In the genomic region with DNA sequence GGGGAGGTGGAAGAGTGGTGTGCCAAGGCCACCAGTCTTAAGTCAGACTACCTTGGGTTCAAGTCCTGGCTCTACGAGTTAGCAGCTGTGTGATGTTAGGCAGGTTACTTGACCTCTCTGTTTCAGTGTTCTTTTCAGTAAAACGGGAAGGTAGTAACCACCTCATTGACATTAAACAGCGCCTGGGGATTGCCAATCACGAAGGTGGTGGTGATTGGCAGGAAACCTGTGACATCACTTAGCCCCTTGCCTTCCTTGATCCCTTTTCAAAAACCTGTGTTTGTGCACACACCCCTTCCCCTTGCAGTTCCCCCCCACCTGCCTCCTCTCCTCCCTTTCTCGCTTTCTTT, we compare ENCODE assay signal across 1 cellular context.
TF ChIP-seq lines count a peak whose summit lies in the region.

No MANE protein-coding gene starts in this region.

TF ChIP-seq in liver, 16 proteins besides CTCF, POLR2A, EP300 and RAD21 (continued from another document):
- TF ChIP-seq, protein P1, sequence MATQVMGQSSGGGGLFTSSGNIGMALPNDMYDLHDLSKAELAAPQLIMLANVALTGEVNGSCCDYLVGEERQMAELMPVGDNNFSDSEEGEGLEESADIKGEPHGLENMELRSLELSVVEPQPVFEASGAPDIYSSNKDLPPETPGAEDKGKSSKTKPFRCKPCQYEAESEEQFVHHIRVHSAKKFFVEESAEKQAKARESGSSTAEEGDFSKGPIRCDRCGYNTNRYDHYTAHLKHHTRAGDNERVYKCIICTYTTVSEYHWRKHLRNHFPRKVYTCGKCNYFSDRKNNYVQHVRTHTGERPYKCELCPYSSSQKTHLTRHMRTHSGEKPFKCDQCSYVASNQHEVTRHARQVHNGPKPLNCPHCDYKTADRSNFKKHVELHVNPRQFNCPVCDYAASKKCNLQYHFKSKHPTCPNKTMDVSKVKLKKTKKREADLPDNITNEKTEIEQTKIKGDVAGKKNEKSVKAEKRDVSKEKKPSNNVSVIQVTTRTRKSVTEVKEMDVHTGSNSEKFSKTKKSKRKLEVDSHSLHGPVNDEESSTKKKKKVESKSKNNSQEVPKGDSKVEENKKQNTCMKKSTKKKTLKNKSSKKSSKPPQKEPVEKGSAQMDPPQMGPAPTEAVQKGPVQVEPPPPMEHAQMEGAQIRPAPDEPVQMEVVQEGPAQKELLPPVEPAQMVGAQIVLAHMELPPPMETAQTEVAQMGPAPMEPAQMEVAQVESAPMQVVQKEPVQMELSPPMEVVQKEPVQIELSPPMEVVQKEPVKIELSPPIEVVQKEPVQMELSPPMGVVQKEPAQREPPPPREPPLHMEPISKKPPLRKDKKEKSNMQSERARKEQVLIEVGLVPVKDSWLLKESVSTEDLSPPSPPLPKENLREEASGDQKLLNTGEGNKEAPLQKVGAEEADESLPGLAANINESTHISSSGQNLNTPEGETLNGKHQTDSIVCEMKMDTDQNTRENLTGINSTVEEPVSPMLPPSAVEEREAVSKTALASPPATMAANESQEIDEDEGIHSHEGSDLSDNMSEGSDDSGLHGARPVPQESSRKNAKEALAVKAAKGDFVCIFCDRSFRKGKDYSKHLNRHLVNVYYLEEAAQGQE (IDR thresholded peaks at IDR 0.05): no peak
- TF ChIP-seq, protein P2, sequence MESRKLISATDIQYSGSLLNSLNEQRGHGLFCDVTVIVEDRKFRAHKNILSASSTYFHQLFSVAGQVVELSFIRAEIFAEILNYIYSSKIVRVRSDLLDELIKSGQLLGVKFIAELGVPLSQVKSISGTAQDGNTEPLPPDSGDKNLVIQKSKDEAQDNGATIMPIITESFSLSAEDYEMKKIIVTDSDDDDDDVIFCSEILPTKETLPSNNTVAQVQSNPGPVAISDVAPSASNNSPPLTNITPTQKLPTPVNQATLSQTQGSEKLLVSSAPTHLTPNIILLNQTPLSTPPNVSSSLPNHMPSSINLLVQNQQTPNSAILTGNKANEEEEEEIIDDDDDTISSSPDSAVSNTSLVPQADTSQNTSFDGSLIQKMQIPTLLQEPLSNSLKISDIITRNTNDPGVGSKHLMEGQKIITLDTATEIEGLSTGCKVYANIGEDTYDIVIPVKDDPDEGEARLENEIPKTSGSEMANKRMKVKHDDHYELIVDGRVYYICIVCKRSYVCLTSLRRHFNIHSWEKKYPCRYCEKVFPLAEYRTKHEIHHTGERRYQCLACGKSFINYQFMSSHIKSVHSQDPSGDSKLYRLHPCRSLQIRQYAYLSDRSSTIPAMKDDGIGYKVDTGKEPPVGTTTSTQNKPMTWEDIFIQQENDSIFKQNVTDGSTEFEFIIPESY (IDR thresholded peaks at IDR 0.05): no peak
- no peak for TF ChIP-seq JUND (IDR thresholded peaks at IDR 0.05)
- no peak for TF ChIP-seq EGR1 (IDR thresholded peaks at IDR 0.05; ENCODE audit: low read depth in 2 of 2)
- no peak for TF ChIP-seq FOXA2 (IDR thresholded peaks at IDR 0.05)
- no peak for TF ChIP-seq GABPA (IDR thresholded peaks at IDR 0.05 in 1 of 2, conservative IDR thresholded peaks at IDR 0.05 in 1 of 2)
